ENCODE assay signal across 1 cellular context in the genomic region with DNA sequence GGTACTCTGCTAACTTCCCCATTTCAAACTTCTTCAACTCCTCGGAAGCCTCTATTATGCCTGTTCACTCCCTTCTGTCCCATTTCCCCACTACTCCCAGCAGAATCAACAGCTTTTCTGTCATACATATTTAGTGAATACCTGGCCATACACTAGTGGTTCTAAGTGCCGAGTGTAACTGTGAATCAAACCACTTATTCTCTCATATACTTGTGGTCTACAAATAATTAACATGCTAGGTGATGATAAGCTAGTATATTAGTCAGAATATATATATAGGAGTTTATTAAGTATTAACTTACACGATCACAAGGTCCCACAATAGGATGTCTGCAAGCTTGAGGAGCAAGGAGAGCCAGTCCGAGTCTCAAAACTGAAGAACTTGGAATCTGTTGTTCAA.
TF ChIP-seq lines count a peak whose summit lies in the region.

No MANE protein-coding gene starts in this region.

TF ChIP-seq in H1, 55 proteins besides CTCF, POLR2A, EP300 and RAD21 (continued from another document):
- TF ChIP-seq, protein P1, sequence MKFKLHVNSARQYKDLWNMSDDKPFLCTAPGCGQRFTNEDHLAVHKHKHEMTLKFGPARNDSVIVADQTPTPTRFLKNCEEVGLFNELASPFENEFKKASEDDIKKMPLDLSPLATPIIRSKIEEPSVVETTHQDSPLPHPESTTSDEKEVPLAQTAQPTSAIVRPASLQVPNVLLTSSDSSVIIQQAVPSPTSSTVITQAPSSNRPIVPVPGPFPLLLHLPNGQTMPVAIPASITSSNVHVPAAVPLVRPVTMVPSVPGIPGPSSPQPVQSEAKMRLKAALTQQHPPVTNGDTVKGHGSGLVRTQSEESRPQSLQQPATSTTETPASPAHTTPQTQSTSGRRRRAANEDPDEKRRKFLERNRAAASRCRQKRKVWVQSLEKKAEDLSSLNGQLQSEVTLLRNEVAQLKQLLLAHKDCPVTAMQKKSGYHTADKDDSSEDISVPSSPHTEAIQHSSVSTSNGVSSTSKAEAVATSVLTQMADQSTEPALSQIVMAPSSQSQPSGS (IDR thresholded peaks at IDR 0.05; ENCODE audit: low read length), result no peak
